1 cellular context compared by ENCODE assay signal in the genomic region with DNA sequence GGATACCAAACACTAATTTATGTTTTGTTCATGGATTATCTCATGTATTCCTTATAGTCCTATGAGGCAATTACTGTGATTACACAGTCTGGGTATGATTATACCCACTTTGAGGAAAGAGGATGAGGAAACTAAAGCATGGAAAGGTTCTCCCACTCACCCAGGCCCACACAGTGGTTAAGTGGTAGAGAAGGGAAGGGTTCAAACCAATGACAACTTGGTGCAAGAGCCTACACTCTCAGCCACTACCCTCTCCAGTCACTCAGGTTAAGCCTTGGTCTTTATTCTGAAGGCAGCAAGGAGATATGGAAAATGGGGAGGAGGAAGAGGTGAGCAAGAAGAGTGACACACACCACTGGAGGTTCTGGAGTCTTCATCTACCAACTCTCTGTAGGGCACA.
TF ChIP-seq lines count a peak whose summit lies in the region.

No MANE protein-coding gene starts in this region.

TF ChIP-seq in HEK293, 187 proteins besides CTCF, POLR2A, EP300 and RAD21 (continued from another document):
- TF ChIP-seq ZBTB7A (tag by site-specific recombination; IDR thresholded peaks at IDR 0.05; ENCODE audit: low read depth) (no peak), EGR2 (tag by site-specific recombination; IDR thresholded peaks at IDR 0.05; ENCODE audit: low read depth) (peak; percentile 57), KLF10 (tag by site-specific recombination; IDR thresholded peaks at IDR 0.05) (no peak), KLF9 (tag by site-specific recombination; IDR thresholded peaks at IDR 0.05; ENCODE audit: low read depth) (no peak), ZFHX2 (tag by site-specific recombination; conservative IDR thresholded peaks at IDR 0.05) (peak; percentile 46; the same call in 1 of the 2 replicates), ZFP41 (tag by site-specific recombination; IDR thresholded peaks at IDR 0.05; ENCODE audit: borderline replicate concordance) (no peak), YY1 (tag by site-specific recombination; IDR thresholded peaks at IDR 0.05) (no peak), HOXA7 (CRISPR knock-in tag; IDR thresholded peaks at IDR 0.05; ENCODE audit: borderline replicate concordance) (no peak)
- TF ChIP-seq, protein P1, sequence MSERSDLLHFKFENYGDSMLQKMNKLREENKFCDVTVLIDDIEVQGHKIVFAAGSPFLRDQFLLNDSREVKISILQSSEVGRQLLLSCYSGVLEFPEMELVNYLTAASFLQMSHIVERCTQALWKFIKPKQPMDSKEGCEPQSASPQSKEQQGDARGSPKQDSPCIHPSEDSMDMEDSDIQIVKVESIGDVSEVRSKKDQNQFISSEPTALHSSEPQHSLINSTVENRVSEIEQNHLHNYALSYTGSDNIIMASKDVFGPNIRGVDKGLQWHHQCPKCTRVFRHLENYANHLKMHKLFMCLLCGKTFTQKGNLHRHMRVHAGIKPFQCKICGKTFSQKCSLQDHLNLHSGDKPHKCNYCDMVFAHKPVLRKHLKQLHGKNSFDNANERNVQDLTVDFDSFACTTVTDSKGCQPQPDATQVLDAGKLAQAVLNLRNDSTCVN (tag by site-specific recombination; optimal IDR thresholded peaks at IDR 0.05) = no peak
- TF ChIP-seq, protein P2, sequence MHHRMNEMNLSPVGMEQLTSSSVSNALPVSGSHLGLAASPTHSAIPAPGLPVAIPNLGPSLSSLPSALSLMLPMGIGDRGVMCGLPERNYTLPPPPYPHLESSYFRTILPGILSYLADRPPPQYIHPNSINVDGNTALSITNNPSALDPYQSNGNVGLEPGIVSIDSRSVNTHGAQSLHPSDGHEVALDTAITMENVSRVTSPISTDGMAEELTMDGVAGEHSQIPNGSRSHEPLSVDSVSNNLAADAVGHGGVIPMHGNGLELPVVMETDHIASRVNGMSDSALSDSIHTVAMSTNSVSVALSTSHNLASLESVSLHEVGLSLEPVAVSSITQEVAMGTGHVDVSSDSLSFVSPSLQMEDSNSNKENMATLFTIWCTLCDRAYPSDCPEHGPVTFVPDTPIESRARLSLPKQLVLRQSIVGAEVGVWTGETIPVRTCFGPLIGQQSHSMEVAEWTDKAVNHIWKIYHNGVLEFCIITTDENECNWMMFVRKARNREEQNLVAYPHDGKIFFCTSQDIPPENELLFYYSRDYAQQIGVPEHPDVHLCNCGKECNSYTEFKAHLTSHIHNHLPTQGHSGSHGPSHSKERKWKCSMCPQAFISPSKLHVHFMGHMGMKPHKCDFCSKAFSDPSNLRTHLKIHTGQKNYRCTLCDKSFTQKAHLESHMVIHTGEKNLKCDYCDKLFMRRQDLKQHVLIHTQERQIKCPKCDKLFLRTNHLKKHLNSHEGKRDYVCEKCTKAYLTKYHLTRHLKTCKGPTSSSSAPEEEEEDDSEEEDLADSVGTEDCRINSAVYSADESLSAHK (tag by site-specific recombination; IDR thresholded peaks at IDR 0.05) = no peak
